In genomic region chr11:117328414-117329010, GRCh38 we compare ENCODE assay signal across 8 cellular contexts. TPM values are rescaled to one million over a fixed set of nuclear protein-coding genes. Genes with fewer than 3 reads are reported as not detected.
DNase-seq lines count a peak whose midpoint lies in the region; ATAC-seq, FAIRE-seq and TF ChIP-seq lines count a peak whose summit lies in the region.

No MANE protein-coding gene starts in this region.

- CTCF ChIA-PET in endothelial cell of umbilical vein (lab: Charles Lee) = interaction anchor here (0.9 to 1.5 kb wide), 9 partner anchors 9 to 596 kb away, joined by 3 to 8 read pairs (median 4); no protein-coding TSS in a partner anchor

- POLR2A ChIA-PET in endothelial cell of umbilical vein (lab: Charles Lee) = no interaction called here

- TF ChIP-seq CTCF in Peyer's patch (IDR thresholded peaks at IDR 0.05) = no peak
- TF ChIP-seq CTCF in endothelial cell of umbilical vein (IDR thresholded peaks at IDR 0.05; ENCODE audit: extremely low read depth in 1 of 2, insufficient read depth in 1 of 2, low read depth in 1 of 2, low read length in 2 of 2) = no peak

- TF ChIP-seq POLR2A in Peyer's patch (IDR thresholded peaks at IDR 0.05) (no peak), endothelial cell of umbilical vein (IDR thresholded peaks at IDR 0.05; ENCODE audit: low read depth, low read length) (no peak)

- H3K27me3 ChIP-seq in Peyer's patch (no peaks in the 10 kb centered on the region), endothelial cell of umbilical vein (ENCODE audit: control insufficient read depth in 2 of 2, insufficient read depth in 2 of 2, low read length in 2 of 2) (no peaks in the 10 kb centered on the region)

- no peaks in the 10 kb centered on the region for H4K20me1 ChIP-seq in endothelial cell of umbilical vein (replicated peaks; ENCODE audit: control insufficient read depth, extremely low read depth, insufficient read depth, low read length)

- H3K4me1 ChIP-seq in Peyer's patch (peaks cover 0 to 12% (median 0%) of the 10 kb centered on the region in 4 donors), endothelial cell of umbilical vein (ENCODE audit: control insufficient read depth, extremely low read depth, insufficient read depth, low read length) (peaks cover 9% of the 10 kb centered on the region)

- H3K27ac ChIP-seq in Peyer's patch (peak overlapping the region; percentile 82 to 95 (median 88)), endothelial cell of umbilical vein (ENCODE audit: insufficient read depth, low read depth, low read length) (peak overlapping the region; percentile 48)

- H3K9me1 ChIP-seq in endothelial cell of umbilical vein (replicated peaks; ENCODE audit: control insufficient read depth, extremely low read depth, insufficient read depth, low read length) = no peaks in the 10 kb centered on the region

- FAIRE-seq in endothelial cell of umbilical vein (lab: Jason Lieb, UNC) = no peak

- no peaks in the 10 kb centered on the region for H3K36me3 ChIP-seq in Peyer's patch
- no peaks in the 10 kb centered on the region for H3K36me3 ChIP-seq in endothelial cell of umbilical vein (ENCODE audit: control insufficient read depth in 2 of 2, extremely low read depth in 1 of 2, insufficient read depth in 2 of 2, low read length in 2 of 2)

- dilution Hi-C loops in endothelial cell of umbilical vein (cut with MboI; ENCODE audit: extremely low pct_ligation_motif_present, low sequenced_read_pairs) = no loop called here

- peaks cover 1% of the 10 kb centered on the region for H3K79me2 ChIP-seq in endothelial cell of umbilical vein (ENCODE audit: control insufficient read depth, insufficient read depth, low read length)

- BruUV-seq in endothelial cell of umbilical vein (replicated peaks; lab: Mats Ljungman, UMichigan) = TSS peak; percentile 44

- intact Hi-C loops in endothelial cell of umbilical vein (cut with micrococcal nuclease) = loop anchor here (1.0 to 5.0 kb wide), 3 partner anchors 12 to 541 kb away; partner anchors contain the start of genes BACE1, PCSK7, RNF214 and ZPR1

- peak; percentile 59 for DNase-seq in DMS 273 (lab: John Stamatoyannopoulos, UW; ENCODE audit: unreplicated experiment)
- DNase-seq in DMS 273 treated with DMSO at 0.1 percent for 48 hours (lab: John Stamatoyannopoulos, UW) = no peak
- peak in 1 of 3 donors; percentile 53 for DNase-seq in Peyer's patch
- peak; percentile 67 for DNase-seq in endothelial cell of umbilical vein (ENCODE audit: low read depth, low spot score)
- DNase-seq in mucosa of gallbladder (ENCODE audit: low spot score) = peak; percentile 29
- DNase-seq in CD1c-positive myeloid dendritic cell (ENCODE audit: extremely low spot score) = no peak
- no peak for DNase-seq in NCI-H524 (lab: John Stamatoyannopoulos, UW)

- peak overlapping the region; percentile 79 for H3K4me2 ChIP-seq in endothelial cell of umbilical vein (ENCODE audit: insufficient read depth, low read length)

- H3K4me3 ChIP-seq in Peyer's patch (peak overlapping the region; percentile 74 to 91 (median 80)), endothelial cell of umbilical vein (replicated peaks in 1 of 3; ENCODE audit: insufficient read depth in 1 of 3, low read depth in 1 of 3, low read length in 3 of 3) (peak overlapping the region; percentile 62 to 79 (median 78))

- peak; percentile 17 for ATAC-seq in HG03066 (IDR thresholded peaks at IDR 0.05; ENCODE audit: low read depth, unreplicated experiment)

- peak overlapping the region; percentile 80 for H3K9ac ChIP-seq in endothelial cell of umbilical vein (replicated peaks; ENCODE audit: extremely low read depth, insufficient read depth, low read length)

- H2AFZ ChIP-seq in endothelial cell of umbilical vein (ENCODE audit: low read depth, low read length) = peak overlapping the region; percentile 82

- H3K9me3 ChIP-seq in Peyer's patch (no peaks in the 10 kb centered on the region), endothelial cell of umbilical vein (replicated peaks; ENCODE audit: control insufficient read depth, insufficient read depth, low read length) (no peaks in the 10 kb centered on the region)

TF ChIP-seq in endothelial cell of umbilical vein, 7 proteins besides CTCF, POLR2A, EP300 and RAD21:
- no peak for TF ChIP-seq FOS (IDR thresholded peaks at IDR 0.05; ENCODE audit: borderline replicate concordance, insufficient read depth, low read length)
- no peak for TF ChIP-seq POLR2AphosphoS5 (IDR thresholded peaks at IDR 0.05; ENCODE audit: insufficient read depth, low read depth, low read length)
- TF ChIP-seq MYC (IDR thresholded peaks at IDR 0.05; ENCODE audit: low read depth, low read length) = no peak
- TF ChIP-seq EZH2 (IDR thresholded peaks at IDR 0.05; ENCODE audit: borderline replicate concordance, low read depth, low read length, severe bottlenecking) = no peak
- TF ChIP-seq GATA2 (IDR thresholded peaks at IDR 0.05; ENCODE audit: insufficient read depth, insufficient read length, low read depth, low read length) = no peak
- TF ChIP-seq MAX (IDR thresholded peaks at IDR 0.05; ENCODE audit: insufficient read depth, insufficient read length) = no peak
- TF ChIP-seq JUN (IDR thresholded peaks at IDR 0.05; ENCODE audit: borderline replicate concordance, insufficient read depth, insufficient read length, low read depth) = no peak

RNA-seq across cellular contexts. Expression of gene CEP164, which starts 0.9 kb away (rescaled TPM):
- total RNA-seq in Peyer's patch (10 to 100 TPM; 12.3 to 45.4 (median 27.2) TPM), endothelial cell of umbilical vein (39.5 and 48.4 TPM in 2 replicates), mucosa of gallbladder (30.7 TPM)
- 21.3 and 22.7 TPM in 2 replicates for polyA plus RNA-seq in endothelial cell of umbilical vein
- polyA plus RNA-seq in endothelial cell of umbilical vein (2011; cell fraction: cytosol; rRNA removed) = 18.7 and 19.0 TPM in 2 replicates
- polyA plus RNA-seq in endothelial cell of umbilical vein (2011; cell fraction: nucleus; rRNA removed) = 109 and 123 TPM in 2 replicates
- polyA plus RNA-seq in endothelial cell of umbilical vein (2012) = 30.9 and 34.4 TPM in 2 replicates
- polyA minus RNA-seq in endothelial cell of umbilical vein = 43.5 and 49.1 TPM in 2 replicates
- polyA minus RNA-seq in endothelial cell of umbilical vein (2011; cell fraction: cytosol; rRNA and poly(A)+ RNA removed) = 6.8 TPM
- 32.4 and 39.9 TPM in 2 replicates for polyA minus RNA-seq in endothelial cell of umbilical vein (2011; cell fraction: nucleus; rRNA and poly(A)+ RNA removed)

RNA-seq across cellular contexts. Expression of gene BACE1, which starts 12.5 kb away (rescaled TPM):
- total RNA-seq in Peyer's patch (10 to 100 TPM in 2 of 4 donors, 1 to 10 TPM in 2; 5.6 to 11.4 (median 8.9) TPM), endothelial cell of umbilical vein (28.8 and 29.3 TPM in 2 replicates), mucosa of gallbladder (31.7 TPM)
- 28.4 and 29.6 TPM in 2 replicates for polyA plus RNA-seq in endothelial cell of umbilical vein
- 25.5 and 28.1 TPM in 2 replicates for polyA plus RNA-seq in endothelial cell of umbilical vein (2011; cell fraction: cytosol; rRNA removed)
- polyA plus RNA-seq in endothelial cell of umbilical vein (2011; cell fraction: nucleus; rRNA removed) = 37.5 and 46.1 TPM in 2 replicates
- polyA plus RNA-seq in endothelial cell of umbilical vein (2012) = 37.2 and 41.4 TPM in 2 replicates
- 65.3 and 79.4 TPM in 2 replicates for polyA minus RNA-seq in endothelial cell of umbilical vein
- polyA minus RNA-seq in endothelial cell of umbilical vein (2011; cell fraction: cytosol; rRNA and poly(A)+ RNA removed) = 8.1 TPM
- 12.7 and 21.8 TPM in 2 replicates for polyA minus RNA-seq in endothelial cell of umbilical vein (2011; cell fraction: nucleus; rRNA and poly(A)+ RNA removed)

RNA-seq across cellular contexts. Expression of gene BACE1-AS, which starts 37.4 kb away (rescaled TPM):
- total RNA-seq in Peyer's patch = 1 to 10 TPM; 2.5 to 7.6 (median 6.3) TPM
- total RNA-seq in endothelial cell of umbilical vein = 6.1 and 7.6 TPM in 2 replicates
- 8.1 and 9.3 TPM in 2 replicates for polyA plus RNA-seq in endothelial cell of umbilical vein
- 4.5 and 5.3 TPM in 2 replicates for polyA plus RNA-seq in endothelial cell of umbilical vein (2011; cell fraction: cytosol; rRNA removed)
- 13.0 and 13.3 TPM in 2 replicates for polyA plus RNA-seq in endothelial cell of umbilical vein (2011; cell fraction: nucleus; rRNA removed)
- 4.1 and 5.1 TPM in 2 replicates for polyA plus RNA-seq in endothelial cell of umbilical vein (2012)
- polyA minus RNA-seq in endothelial cell of umbilical vein = 12.8 and 15.6 TPM in 2 replicates
- polyA minus RNA-seq in endothelial cell of umbilical vein (2011; cell fraction: cytosol; rRNA and poly(A)+ RNA removed) = 3.2 TPM
- polyA minus RNA-seq in endothelial cell of umbilical vein (2011; cell fraction: nucleus; rRNA and poly(A)+ RNA removed) = 7.8 and 10.6 TPM in 2 replicates
- total RNA-seq in mucosa of gallbladder = 10.2 TPM

Comparison
In these comparisons a context has a peak if more than half of its experiments do, and no peak if none do; other contexts are left out.
1. DNase-seq: peak in DMS 273 (single experiment), endothelial cell of umbilical vein (single experiment) and mucosa of gallbladder (single experiment); none in DMS 273 treated with DMSO at 0.1 percent for 48 hours (single experiment), CD1c-positive myeloid dendritic cell (single experiment) and NCI-H524 (0 of 2).